ENCODE assay signal across 10 cellular contexts in genomic region chr1:7576946-7577657, GRCh38.
DNase-seq lines count a peak whose midpoint lies in the region; ATAC-seq and TF ChIP-seq lines count a peak whose summit lies in the region.
"Had no signal": no experiment of that assay in that cellular context is flagged by ENCODE, and none has a peak within 500 bp of the region (broad histone marks: within the 10 kb centered on the region; RNA-seq: fewer than 3 reads in every experiment).

No MANE protein-coding gene starts in this region.

- H3K4me1 ChIP-seq in heart left ventricle: peaks cover 0 to 9% (median 0%) of the 10 kb centered on the region in 12 donors

- no peaks in the 10 kb centered on the region for H3K9me3 ChIP-seq in heart left ventricle

- intact Hi-C loops in heart left ventricle (cut with DNase I): loop anchor here in 2 of 10 donors (5.0 to 10.0 kb wide), 2 partner anchors 120 to 122 kb away; no protein-coding TSS in a partner anchor

- H3K27me3 ChIP-seq in heart left ventricle: no peaks in the 10 kb centered on the region

- peak in 3 of 4 donors; percentile 39 to 56 (median 40) for ATAC-seq in heart left ventricle
- no peak for ATAC-seq in HG02588 (IDR thresholded peaks at IDR 0.05; ENCODE audit: unreplicated experiment)
- no peak for ATAC-seq in GM18858 (IDR thresholded peaks at IDR 0.05; ENCODE audit: unreplicated experiment)

- TF ChIP-seq CTCF in heart left ventricle (IDR thresholded peaks at IDR 0.05): peak in 11 of 12 donors; percentile 14 to 51 (median 29)

- 51 to 65% (median 55%) methylated on average over 14 of the region's 14 CpGs for WGBS in heart left ventricle, 4 donors

- H3K36me3 ChIP-seq in heart left ventricle: no peaks in the 10 kb centered on the region

- H3K27ac ChIP-seq in heart left ventricle: no peak overlapping the region

- H3K4me3 ChIP-seq in heart left ventricle: no peak overlapping the region
- H3K4me3 ChIP-seq: lung had no signal

- TF ChIP-seq POLR2A in heart left ventricle (IDR thresholded peaks at IDR 0.05): no peak

- DNase-seq in EH (ENCODE audit: low read depth): peak; percentile 28
- peak; percentile 30 to 34 for DNase-seq in SHP77 (lab: John Stamatoyannopoulos, UW)
- peak in 2 of 5 donors; percentile 30 to 35 for DNase-seq in heart left ventricle
- DNase-seq in renal cortical epithelial cell (ENCODE audit: low read depth): peak; percentile 43
- no peak for DNase-seq in globus pallidus (ENCODE audit: low spot score)
- DNase-seq in DMS79 (lab: John Stamatoyannopoulos, UW): no peak
- DNase-seq: activated CD4-positive, CD25-positive, alpha-beta regulatory T cell had no signal

Comparison
In these comparisons a context has a peak if more than half of its experiments do, and no peak if none do; other contexts are left out.
1. DNase-seq: peak in EH (single experiment), SHP77 (2 of 2) and renal cortical epithelial cell (single experiment); none in globus pallidus (single experiment) and DMS79 (single experiment).
2. ATAC-seq: peak in heart left ventricle (3 of 4); none in HG02588 (single experiment) and GM18858 (single experiment).